1 cellular context compared by ENCODE assay signal in the genomic region with DNA sequence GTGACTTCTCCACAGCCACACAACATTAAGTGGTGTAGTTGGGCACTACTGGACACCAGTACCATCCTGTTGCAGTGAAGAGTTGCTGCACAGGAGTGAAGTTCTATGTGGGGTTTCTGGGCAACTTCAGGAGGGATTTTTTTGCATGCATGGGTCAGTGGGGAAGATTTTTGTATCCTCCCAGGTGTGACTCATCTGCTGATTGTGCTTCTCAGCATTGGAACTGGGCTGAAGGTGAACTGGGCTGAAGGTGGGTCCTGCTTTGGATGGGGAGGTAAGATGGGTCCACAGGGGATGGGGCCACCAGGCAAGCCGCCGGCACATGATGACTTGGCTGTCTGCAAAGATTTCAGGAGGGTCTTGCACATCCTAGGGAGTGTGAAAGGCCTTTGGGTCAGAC.
TF ChIP-seq lines count a peak whose summit lies in the region.

No MANE protein-coding gene starts in this region.

TF ChIP-seq in HCT116, 20 proteins besides CTCF, POLR2A, EP300 and RAD21:
- TF ChIP-seq SRF (IDR thresholded peaks at IDR 0.05; ENCODE audit: low read depth) (no peak), EZH2 (IDR thresholded peaks at IDR 0.05) (no peak), SIN3A (IDR thresholded peaks at IDR 0.05; ENCODE audit: low read depth) (no peak), CBX3 (IDR thresholded peaks at IDR 0.05; ENCODE audit: low read depth) (no peak), YY1 (IDR thresholded peaks at IDR 0.05; ENCODE audit: extremely low read depth, insufficient replicate concordance, low read depth, low read length) (no peak), JUND (IDR thresholded peaks at IDR 0.05) (no peak), TCF7L2 (IDR thresholded peaks at IDR 0.05; ENCODE audit: borderline replicate concordance, extremely low read depth, insufficient read depth, insufficient read length) (no peak), ZNF274 (IDR thresholded peaks at IDR 0.05; ENCODE audit: low read depth, low read length) (no peak), CEBPB (IDR thresholded peaks at IDR 0.05; ENCODE audit: low read depth) (no peak)
- TF ChIP-seq, protein P1, sequence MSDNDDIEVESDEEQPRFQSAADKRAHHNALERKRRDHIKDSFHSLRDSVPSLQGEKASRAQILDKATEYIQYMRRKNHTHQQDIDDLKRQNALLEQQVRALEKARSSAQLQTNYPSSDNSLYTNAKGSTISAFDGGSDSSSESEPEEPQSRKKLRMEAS (IDR thresholded peaks at IDR 0.05): no peak
- TF ChIP-seq, protein P2, sequence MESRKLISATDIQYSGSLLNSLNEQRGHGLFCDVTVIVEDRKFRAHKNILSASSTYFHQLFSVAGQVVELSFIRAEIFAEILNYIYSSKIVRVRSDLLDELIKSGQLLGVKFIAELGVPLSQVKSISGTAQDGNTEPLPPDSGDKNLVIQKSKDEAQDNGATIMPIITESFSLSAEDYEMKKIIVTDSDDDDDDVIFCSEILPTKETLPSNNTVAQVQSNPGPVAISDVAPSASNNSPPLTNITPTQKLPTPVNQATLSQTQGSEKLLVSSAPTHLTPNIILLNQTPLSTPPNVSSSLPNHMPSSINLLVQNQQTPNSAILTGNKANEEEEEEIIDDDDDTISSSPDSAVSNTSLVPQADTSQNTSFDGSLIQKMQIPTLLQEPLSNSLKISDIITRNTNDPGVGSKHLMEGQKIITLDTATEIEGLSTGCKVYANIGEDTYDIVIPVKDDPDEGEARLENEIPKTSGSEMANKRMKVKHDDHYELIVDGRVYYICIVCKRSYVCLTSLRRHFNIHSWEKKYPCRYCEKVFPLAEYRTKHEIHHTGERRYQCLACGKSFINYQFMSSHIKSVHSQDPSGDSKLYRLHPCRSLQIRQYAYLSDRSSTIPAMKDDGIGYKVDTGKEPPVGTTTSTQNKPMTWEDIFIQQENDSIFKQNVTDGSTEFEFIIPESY (IDR thresholded peaks at IDR 0.05; ENCODE audit: extremely low read depth, insufficient replicate concordance, low read length): no peak
- TF ChIP-seq, protein P3, sequence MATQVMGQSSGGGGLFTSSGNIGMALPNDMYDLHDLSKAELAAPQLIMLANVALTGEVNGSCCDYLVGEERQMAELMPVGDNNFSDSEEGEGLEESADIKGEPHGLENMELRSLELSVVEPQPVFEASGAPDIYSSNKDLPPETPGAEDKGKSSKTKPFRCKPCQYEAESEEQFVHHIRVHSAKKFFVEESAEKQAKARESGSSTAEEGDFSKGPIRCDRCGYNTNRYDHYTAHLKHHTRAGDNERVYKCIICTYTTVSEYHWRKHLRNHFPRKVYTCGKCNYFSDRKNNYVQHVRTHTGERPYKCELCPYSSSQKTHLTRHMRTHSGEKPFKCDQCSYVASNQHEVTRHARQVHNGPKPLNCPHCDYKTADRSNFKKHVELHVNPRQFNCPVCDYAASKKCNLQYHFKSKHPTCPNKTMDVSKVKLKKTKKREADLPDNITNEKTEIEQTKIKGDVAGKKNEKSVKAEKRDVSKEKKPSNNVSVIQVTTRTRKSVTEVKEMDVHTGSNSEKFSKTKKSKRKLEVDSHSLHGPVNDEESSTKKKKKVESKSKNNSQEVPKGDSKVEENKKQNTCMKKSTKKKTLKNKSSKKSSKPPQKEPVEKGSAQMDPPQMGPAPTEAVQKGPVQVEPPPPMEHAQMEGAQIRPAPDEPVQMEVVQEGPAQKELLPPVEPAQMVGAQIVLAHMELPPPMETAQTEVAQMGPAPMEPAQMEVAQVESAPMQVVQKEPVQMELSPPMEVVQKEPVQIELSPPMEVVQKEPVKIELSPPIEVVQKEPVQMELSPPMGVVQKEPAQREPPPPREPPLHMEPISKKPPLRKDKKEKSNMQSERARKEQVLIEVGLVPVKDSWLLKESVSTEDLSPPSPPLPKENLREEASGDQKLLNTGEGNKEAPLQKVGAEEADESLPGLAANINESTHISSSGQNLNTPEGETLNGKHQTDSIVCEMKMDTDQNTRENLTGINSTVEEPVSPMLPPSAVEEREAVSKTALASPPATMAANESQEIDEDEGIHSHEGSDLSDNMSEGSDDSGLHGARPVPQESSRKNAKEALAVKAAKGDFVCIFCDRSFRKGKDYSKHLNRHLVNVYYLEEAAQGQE (IDR thresholded peaks at IDR 0.05; ENCODE audit: low read depth): no peak
